ENCODE assay signal across 8 cellular contexts in genomic region chr16:1300664-1301476, GRCh38. TPM values are rescaled to one million over a fixed set of nuclear protein-coding genes. Genes with fewer than 3 reads are reported as not detected.
DNase-seq lines count a peak whose midpoint lies in the region; ATAC-seq and TF ChIP-seq lines count a peak whose summit lies in the region.

No MANE protein-coding gene starts in this region.

- 11% methylated on average over 18 of the region's 42 CpGs for WGBS in mammary epithelial cell (ENCODE audit: low coverage, missing lambda C conversion rate)

- peak; percentile 11 for DNase-seq in DMS53 treated with DMSO at 0.1 percent for 48 hours (lab: John Stamatoyannopoulos, UW; ENCODE audit: unreplicated experiment)
- DNase-seq in Kasumi-1 (lab: John Stamatoyannopoulos, UW): peak; percentile 3 to 6
- peak; percentile 21 for DNase-seq in mammary epithelial cell
- peak; percentile 71 for DNase-seq in kidney tubule cell (ENCODE audit: low spot score)
- peak; percentile 74 to 78 for DNase-seq in stimulated activated CD4-positive, alpha-beta T cell treated with anti-CD3 and anti-CD28 coated beads, Interleukin-2, amount 100 ng/mL, for 48 hours
- no peak for DNase-seq in NCI-H1417 treated with DMSO at 0.1 percent for 48 hours (lab: John Stamatoyannopoulos, UW)

- H3K27me3 ChIP-seq in mammary epithelial cell (ENCODE audit: insufficient read depth, low read length): no peaks in the 10 kb centered on the region

- peaks cover 36% of the 10 kb centered on the region for H3K4me1 ChIP-seq in mammary epithelial cell (ENCODE audit: insufficient read depth, low read length)

- H3K4me2 ChIP-seq in mammary epithelial cell (ENCODE audit: insufficient read depth, low read depth, low read length): peak overlapping the region; percentile 59

- ATAC-seq in HG02642 (IDR thresholded peaks at IDR 0.05; ENCODE audit: poor library complexity, unreplicated experiment): no peak

- no peaks in the 10 kb centered on the region for H3K79me2 ChIP-seq in mammary epithelial cell (ENCODE audit: insufficient read depth, low read length)

- CTCF ChIA-PET in mammary epithelial cell (lab: Charles Lee; ENCODE audit: low non-redundant PET): interaction anchor here (0.5 kb wide), 1 partner anchor 112 kb away, joined by 3 read pairs; no protein-coding TSS in a partner anchor

- H2AFZ ChIP-seq in mammary epithelial cell (ENCODE audit: low read depth, low read length): peak overlapping the region; percentile 58

- TF ChIP-seq CTCF in WI38 (IDR thresholded peaks at IDR 0.05; ENCODE audit: low read depth, low read length) (peak; percentile 80), mammary epithelial cell (conservative IDR thresholded peaks at IDR 0.05 in 1 of 2, IDR thresholded peaks at IDR 0.05 in 1 of 2; ENCODE audit: extremely low read depth in 1 of 2, insufficient read depth in 1 of 2, low read depth in 1 of 2, low read length in 2 of 2) (peak; percentile 73 to 90)

- no peaks in the 10 kb centered on the region for H3K9me3 ChIP-seq in mammary epithelial cell (replicated peaks; ENCODE audit: insufficient read depth, low read length)

- in situ Hi-C loops in mammary epithelial cell (cut with MboI; ENCODE audit: low sequenced_read_pairs in 2 of 2): no loop called here

- H3K36me3 ChIP-seq in mammary epithelial cell (ENCODE audit: insufficient read depth, low read length): no peaks in the 10 kb centered on the region

- no peak overlapping the region for H3K27ac ChIP-seq in mammary epithelial cell (ENCODE audit: insufficient read depth, low read depth, low read length)

- BruUV-seq in mammary epithelial cell (replicated peaks; lab: Mats Ljungman, UMichigan): no TSS peak

- dilution Hi-C loops in mammary epithelial cell (cut with HindIII; ENCODE audit: low sequenced_read_pairs): no loop called here

- intact Hi-C loops in mammary epithelial cell (cut with micrococcal nuclease): no loop called here

- H3K4me3 ChIP-seq in WI38 (ENCODE audit: low read depth, low read length) (no peak overlapping the region), mammary epithelial cell (replicated peaks in 1 of 3; ENCODE audit: insufficient read depth in 1 of 3, low read depth in 2 of 3, low read length in 3 of 3) (peak overlapping the region in 2 of 3 experiments; percentile 29)

- no peak overlapping the region for H3K9ac ChIP-seq in mammary epithelial cell (ENCODE audit: insufficient read depth, low read length)

- H4K20me1 ChIP-seq in mammary epithelial cell (ENCODE audit: insufficient read depth, low read length): no peaks in the 10 kb centered on the region

RNA-seq across cellular contexts. Expression of gene UBE2I, which starts 8.6 kb away (rescaled TPM):
- total RNA-seq in mammary epithelial cell: 100 to 1,000 TPM in 1 of 2 donors, 10 to 100 TPM in 1; 42.7 to 157 TPM
- 91.3 TPM for polyA plus RNA-seq in mammary epithelial cell
- 104 TPM for polyA minus RNA-seq in mammary epithelial cell

RNA-seq across cellular contexts. Expression of gene BAIAP3, which starts 32.6 kb away (rescaled TPM):
- total RNA-seq in mammary epithelial cell: 1 to 10 TPM; 1.0 to 1.3 TPM
- 0.11 TPM for polyA plus RNA-seq in mammary epithelial cell
- 0.78 TPM for polyA minus RNA-seq in mammary epithelial cell

RNA-seq across cellular contexts. Expression of gene TPSD1, which starts 45.0 kb away (rescaled TPM):
- total RNA-seq in mammary epithelial cell: not detected
- polyA plus RNA-seq in mammary epithelial cell: not detected
- not detected for polyA minus RNA-seq in mammary epithelial cell

RNA-seq across cellular contexts. Expression of gene TSR3, which starts 50.8 kb away (rescaled TPM):
- total RNA-seq in mammary epithelial cell: 10 to 100 TPM; 43.8 to 62.1 TPM
- polyA plus RNA-seq in mammary epithelial cell: 54.6 TPM
- polyA minus RNA-seq in mammary epithelial cell: 28.6 TPM

RNA-seq across cellular contexts. Expression of gene GNPTG, which starts 50.9 kb away (rescaled TPM):
- 10 to 100 TPM; 33.3 to 34.8 TPM for total RNA-seq in mammary epithelial cell
- 37.2 TPM for polyA plus RNA-seq in mammary epithelial cell
- 16.2 TPM for polyA minus RNA-seq in mammary epithelial cell
